8 cellular contexts compared by ENCODE assay signal in genomic region chr19:1470864-1471513, GRCh38. TPM values are rescaled to one million over a fixed set of nuclear protein-coding genes. Genes with fewer than 3 reads are reported as not detected.
DNase-seq lines count a peak whose midpoint lies in the region; ATAC-seq, FAIRE-seq and TF ChIP-seq lines count a peak whose summit lies in the region.

No MANE protein-coding gene starts in this region.

- H3K4me3 ChIP-seq in OCI-LY1 (ENCODE audit: low read depth, low read length, poor library complexity, severe bottlenecking): no peak overlapping the region
- H3K4me3 ChIP-seq in effector memory CD4-positive, alpha-beta T cell (ENCODE audit: insufficient read depth, low read depth, low read length, poor library complexity, severe bottlenecking): peak overlapping the region; percentile 64
- peak overlapping the region in 1 of 2 donors; percentile 71 for H3K4me3 ChIP-seq in neuronal stem cell (ENCODE audit: low read length in 2 of 2)

- peaks cover 9% of the 10 kb centered on the region; the same call in 1 of the 2 replicates for H3K36me3 ChIP-seq in OCI-LY1 (ENCODE audit: insufficient read depth, low read length)
- H3K36me3 ChIP-seq in effector memory CD4-positive, alpha-beta T cell (ENCODE audit: control insufficient read depth, insufficient read depth, low read length): peaks cover 5% of the 10 kb centered on the region
- peaks cover 0 to 45% of the 10 kb centered on the region in 2 donors for H3K36me3 ChIP-seq in neuronal stem cell (replicated peaks in 1 of 2; ENCODE audit: control insufficient read depth in 2 of 2, insufficient read depth in 2 of 2, low read length in 2 of 2)

- FAIRE-seq in GM12891 (lab: Jason Lieb, UNC): peak; percentile 13

- peaks cover 23% of the 10 kb centered on the region for H3K79me1 ChIP-seq in neuronal stem cell (ENCODE audit: low read depth, low read length)

- peak overlapping the region; percentile 87 for H3K18ac ChIP-seq in neuronal stem cell (ENCODE audit: low read length)

- no peak overlapping the region for H2AFZ ChIP-seq in OCI-LY1 (ENCODE audit: low read length)
- H2AFZ ChIP-seq in neuronal stem cell (ENCODE audit: low read length): no peak overlapping the region

- no peak for DNase-seq in GM12891 (ENCODE audit: insufficient read length, low spot score)
- no peak for DNase-seq in effector memory CD4-positive, alpha-beta T cell
- peak; percentile 74 for DNase-seq in neuronal stem cell (ENCODE audit: low spot score)
- no peak for DNase-seq in AG08396 (ENCODE audit: low spot score)
- no peak for DNase-seq in NCI-H1694 treated with DMSO at 0.1 percent for 48 hours (lab: John Stamatoyannopoulos, UW)
- no peak for DNase-seq in kidney tubule cell (ENCODE audit: low spot score)

- H2BK12ac ChIP-seq in neuronal stem cell (ENCODE audit: low read length): no peak overlapping the region

- no peak for TF ChIP-seq POLR2A in GM12891 (IDR thresholded peaks at IDR 0.05; ENCODE audit: low read depth, low read length)

- no peak overlapping the region for H3K27ac ChIP-seq in OCI-LY1 (ENCODE audit: low read depth, low read length, poor library complexity, severe bottlenecking)
- H3K27ac ChIP-seq in effector memory CD4-positive, alpha-beta T cell (ENCODE audit: insufficient read depth, low read length, poor library complexity, severe bottlenecking): no peak overlapping the region
- H3K27ac ChIP-seq in neuronal stem cell (replicated peaks; ENCODE audit: low read length): peak overlapping the region; percentile 78

- no peaks in the 10 kb centered on the region for H3K9me2 ChIP-seq in OCI-LY1 (ENCODE audit: low read depth, low read length)

- H2AK5ac ChIP-seq in neuronal stem cell (ENCODE audit: low read depth, low read length): peak overlapping the region; percentile 86

- H3K27me3 ChIP-seq in OCI-LY1 (ENCODE audit: insufficient read depth, low read length) (peaks cover 22% of the 10 kb centered on the region; the same call in 1 of the 2 replicates), neuronal stem cell (ENCODE audit: control insufficient read depth in 3 of 3, insufficient read depth in 3 of 3, low read depth in 1 of 3, low read length in 3 of 3) (peaks cover 0 to 58% (median 40%) of the 10 kb centered on the region in 3 experiments)
- peaks cover 26% of the 10 kb centered on the region for H3K27me3 ChIP-seq in effector memory CD4-positive, alpha-beta T cell (replicated peaks; ENCODE audit: control insufficient read depth, insufficient read depth, low read length, poor library complexity, severe bottlenecking)

- no CpG with 5 or more reads among the region's 40 CpGs for WGBS in neuronal stem cell (ENCODE audit: extremely low coverage in 2 of 2, insufficient read length in 2 of 2, insufficient replicate concordance in 1 of 2), 2 donors

- no peaks in the 10 kb centered on the region for H3F3A ChIP-seq in OCI-LY1 (ENCODE audit: insufficient read depth, low read length)

- H3K9me3 ChIP-seq in OCI-LY1 (ENCODE audit: low read length): no peaks in the 10 kb centered on the region
- H3K9me3 ChIP-seq in effector memory CD4-positive, alpha-beta T cell (ENCODE audit: control insufficient read depth, low read length): no peaks in the 10 kb centered on the region
- peaks cover 0 to 7% of the 10 kb centered on the region in 2 donors for H3K9me3 ChIP-seq in neuronal stem cell (replicated peaks in 1 of 2; ENCODE audit: control insufficient read depth in 2 of 2, insufficient read depth in 1 of 2, low read depth in 1 of 2, low read length in 2 of 2)

- H3K4me2 ChIP-seq in OCI-LY1 (ENCODE audit: low read length) (peak overlapping the region; percentile 18; the same call in 1 of the 2 replicates), neuronal stem cell (ENCODE audit: insufficient read depth, low read length, poor library complexity, severe bottlenecking) (peak overlapping the region; percentile 94)

- no peak for ATAC-seq in GM19395 (IDR thresholded peaks at IDR 0.05; ENCODE audit: unreplicated experiment)

- H3K14ac ChIP-seq in neuronal stem cell (ENCODE audit: low read length): no peak overlapping the region

- no peaks in the 10 kb centered on the region for H3K79me2 ChIP-seq in OCI-LY1 (ENCODE audit: insufficient read depth, low read length)

- peak overlapping the region; percentile 17 for H3K23ac ChIP-seq in neuronal stem cell (ENCODE audit: low read depth, low read length, poor library complexity)

- peaks cover 11% of the 10 kb centered on the region for H3K4me1 ChIP-seq in OCI-LY1 (ENCODE audit: insufficient read depth, low read length, severe bottlenecking)
- peaks cover 52% of the 10 kb centered on the region for H3K4me1 ChIP-seq in effector memory CD4-positive, alpha-beta T cell (ENCODE audit: control insufficient read depth, insufficient read depth, low read length, poor library complexity, severe bottlenecking)
- H3K4me1 ChIP-seq in neuronal stem cell (ENCODE audit: control insufficient read depth in 2 of 2, insufficient read depth in 1 of 2, low read depth in 1 of 2, low read length in 2 of 2): peaks cover 7 to 27% of the 10 kb centered on the region in 2 donors

- H2BK120ac ChIP-seq in neuronal stem cell (ENCODE audit: low read depth, low read length): peak overlapping the region; percentile 54

- no peak for TF ChIP-seq CTCF in OCI-LY1 (IDR thresholded peaks at IDR 0.05; ENCODE audit: low read length)

- H4K8ac ChIP-seq in neuronal stem cell (ENCODE audit: low read depth, low read length): no peak overlapping the region

- no peak overlapping the region for H3K4ac ChIP-seq in neuronal stem cell (ENCODE audit: low read length)

- H3K9ac ChIP-seq in OCI-LY1 (ENCODE audit: low read length) (no peak overlapping the region), neuronal stem cell (ENCODE audit: low read depth, low read length, poor library complexity) (peak overlapping the region; percentile 87)

- H4K20me1 ChIP-seq in OCI-LY1 (ENCODE audit: insufficient read depth, low read length): no peaks in the 10 kb centered on the region

- peak overlapping the region; percentile 21 for H2BK5ac ChIP-seq in neuronal stem cell (ENCODE audit: low read length)

- H2BK15ac ChIP-seq in neuronal stem cell (ENCODE audit: low read length): no peak overlapping the region

- no peak overlapping the region for H4K91ac ChIP-seq in neuronal stem cell (ENCODE audit: low read depth, low read length, poor library complexity)

TF ChIP-seq in GM12891, 5 proteins besides CTCF, POLR2A, EP300 and RAD21:
- TF ChIP-seq SPI1 (IDR thresholded peaks at IDR 0.05; ENCODE audit: low read depth, low read length) (no peak), TAF1 (IDR thresholded peaks at IDR 0.05; ENCODE audit: low read depth, low read length) (no peak), POU2F2 (IDR thresholded peaks at IDR 0.05; ENCODE audit: low read depth, low read length) (no peak), POLR2AphosphoS5 (IDR thresholded peaks at IDR 0.05; ENCODE audit: low read depth, low read length) (no peak), PAX5 (IDR thresholded peaks at IDR 0.05; ENCODE audit: insufficient read depth, low read length, severe bottlenecking) (no peak)

RNA-seq across cellular contexts. Expression of gene C19orf25, which starts 8.0 kb away (rescaled TPM):
- polyA plus RNA-seq in GM12891 (2012; ENCODE audit: low read depth, missing spikeins): 18.0 TPM
- 22.9 TPM for polyA plus RNA-seq in neuronal stem cell (2013, experiment 1 of 2)
- polyA plus RNA-seq in neuronal stem cell (2013, experiment 2 of 2): 21.4 TPM

RNA-seq across cellular contexts. Expression of gene PCSK4, which starts 19.2 kb away (rescaled TPM):
- 1.2 TPM for polyA plus RNA-seq in GM12891 (2012; ENCODE audit: low read depth, missing spikeins)
- 8.3 TPM for polyA plus RNA-seq in neuronal stem cell (2013, experiment 1 of 2)
- 7.9 TPM for polyA plus RNA-seq in neuronal stem cell (2013, experiment 2 of 2)

RNA-seq across cellular contexts. Expression of gene REEP6, which starts 20.0 kb away (rescaled TPM):
- polyA plus RNA-seq in GM12891 (2012; ENCODE audit: low read depth, missing spikeins): 0.33 TPM
- polyA plus RNA-seq in neuronal stem cell (2013, experiment 1 of 2): 18.0 TPM
- 17.5 TPM for polyA plus RNA-seq in neuronal stem cell (2013, experiment 2 of 2)

RNA-seq across cellular contexts. Expression of gene APC2, which starts 21.1 kb away (rescaled TPM):
- 0.14 TPM for polyA plus RNA-seq in GM12891 (2012; ENCODE audit: low read depth, missing spikeins)
- 3.4 TPM for polyA plus RNA-seq in neuronal stem cell (2013, experiment 1 of 2)
- 3.9 TPM for polyA plus RNA-seq in neuronal stem cell (2013, experiment 2 of 2)

RNA-seq across cellular contexts. Expression of gene RPS15, which starts 32.8 kb away (rescaled TPM):
- polyA plus RNA-seq in GM12891 (2012; ENCODE audit: low read depth, missing spikeins): 3,343 TPM
- 3,965 TPM for polyA plus RNA-seq in neuronal stem cell (2013, experiment 1 of 2)
- polyA plus RNA-seq in neuronal stem cell (2013, experiment 2 of 2): 3,732 TPM
